14 cellular contexts compared by ENCODE assay signal in the genomic region with DNA sequence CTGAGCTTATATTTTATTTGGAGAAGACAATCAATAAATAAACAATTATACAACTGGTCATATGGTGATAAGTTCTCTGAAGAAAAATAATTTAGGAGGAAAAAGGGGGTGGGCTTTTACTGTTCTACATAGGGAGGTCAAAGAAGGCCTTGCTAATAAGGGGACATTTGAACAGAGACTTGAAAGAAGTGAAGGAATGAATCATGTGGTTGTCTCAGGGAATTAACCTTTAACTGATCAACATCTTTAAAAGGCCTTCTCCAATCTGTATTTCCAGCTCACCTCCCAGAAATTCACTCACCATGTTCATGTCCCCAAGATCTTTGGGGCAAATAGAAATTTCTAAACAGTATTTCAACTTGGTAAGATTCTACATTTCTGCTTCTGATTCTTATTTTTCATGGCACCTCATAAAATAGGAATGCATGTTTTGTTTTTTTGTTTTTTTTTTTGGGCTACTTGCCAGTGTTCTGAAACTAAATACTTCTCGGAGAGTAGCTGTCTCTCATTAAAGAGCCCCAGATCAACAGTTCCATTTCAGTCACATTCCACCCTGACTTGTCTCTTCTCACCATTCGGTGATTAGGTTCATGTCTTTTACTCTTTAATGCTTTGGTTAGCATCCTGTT. TPM values are rescaled to one million over a fixed set of nuclear protein-coding genes. Genes with fewer than 3 reads are reported as not detected.
DNase-seq lines count a peak whose midpoint lies in the region; ATAC-seq and TF ChIP-seq lines count a peak whose summit lies in the region.
"Had no signal": no experiment of that assay in that cellular context is flagged by ENCODE, and none has a peak within 500 bp of the region (broad histone marks: within the 10 kb centered on the region; RNA-seq: fewer than 3 reads in every experiment).

No MANE protein-coding gene starts in this region.

- peak overlapping the region in 1 of 10 donors; percentile 8 for H3K4me3 ChIP-seq in heart right ventricle
- H3K4me3 ChIP-seq in mammary epithelial cell (replicated peaks in 1 of 3; ENCODE audit: insufficient read depth in 1 of 3, low read depth in 2 of 3, low read length in 3 of 3), result no peak overlapping the region
- H3K4me3 ChIP-seq in mesodermal cell (ENCODE audit: extremely low read depth, insufficient read depth, low read length, poor library complexity, severe bottlenecking), result no peak overlapping the region
- H3K4me3 ChIP-seq in hepatocyte, result no peak overlapping the region
- H3K4me3 ChIP-seq: stomach had no signal

- H3K36me3 ChIP-seq in heart right ventricle (no peaks in the 10 kb centered on the region), mammary epithelial cell (ENCODE audit: insufficient read depth, low read length) (peaks cover 1% of the 10 kb centered on the region), mesodermal cell (ENCODE audit: control insufficient read depth, insufficient read depth, low read length) (no peaks in the 10 kb centered on the region), hepatocyte (replicated peaks; ENCODE audit: insufficient read depth, low read depth) (no peaks in the 10 kb centered on the region)
- H3K36me3 ChIP-seq: stomach had no signal

- CTCF ChIA-PET in mammary epithelial cell (lab: Charles Lee; ENCODE audit: low non-redundant PET), result interaction anchor here (0.6 kb wide), 1 partner anchor 102 kb away, joined by 3 read pairs; no protein-coding TSS in a partner anchor

- H3K9me3 ChIP-seq in heart right ventricle, result no peaks in the 10 kb centered on the region
- H3K9me3 ChIP-seq in mammary epithelial cell (replicated peaks; ENCODE audit: insufficient read depth, low read length), result no peaks in the 10 kb centered on the region
- H3K9me3 ChIP-seq in mesodermal cell (ENCODE audit: control insufficient read depth, low read length), result no peaks in the 10 kb centered on the region
- H3K9me3 ChIP-seq in hepatocyte (ENCODE audit: low read depth), result no peaks in the 10 kb centered on the region
- H3K9me3 ChIP-seq: stomach had no signal

- no peaks in the 10 kb centered on the region for H4K20me1 ChIP-seq in mammary epithelial cell (ENCODE audit: insufficient read depth, low read length)
- no peaks in the 10 kb centered on the region for H4K20me1 ChIP-seq in hepatocyte (ENCODE audit: insufficient read depth, poor library complexity, severe bottlenecking)

- H3K9ac ChIP-seq in mammary epithelial cell (ENCODE audit: insufficient read depth, low read length), result no peak overlapping the region

- DNase-seq in heart right ventricle (no peak), Right ventricle myocardium inferior (ENCODE audit: missing footprints) (no peak), mammary epithelial cell (no peak), hepatocyte (ENCODE audit: low spot score) (no peak)
- no peak for DNase-seq in activated CD4-positive, alpha-beta T cell treated with anti-CD3 and anti-CD28 coated beads, Interleukin-2, amount 50 U/mL, for 1 hour
- DNase-seq: activated CD8-positive, alpha-beta memory T cell treated with anti-CD3 and anti-CD28 coated beads for 24 hours; GOT3; NCI-H1694; small intestine; stomach had no signal

- H2AFZ ChIP-seq in mammary epithelial cell (ENCODE audit: low read depth, low read length) (no peak overlapping the region), hepatocyte (no peak overlapping the region)

- intact Hi-C loops in heart right ventricle (cut with DNase I) (loop anchor here in 1 of 10 donors (10.0 kb wide), 1 partner anchor 63 kb away; no protein-coding TSS in a partner anchor), Right ventricle myocardium inferior (cut with DNase I) (no loop called here), mammary epithelial cell (cut with micrococcal nuclease) (no loop called here)

- peaks cover 3% of the 10 kb centered on the region for H3K79me2 ChIP-seq in mammary epithelial cell (ENCODE audit: insufficient read depth, low read length)
- no peaks in the 10 kb centered on the region for H3K79me2 ChIP-seq in hepatocyte

- 5 to 6% methylated on average over 2 of the region's 2 CpGs for WGBS in heart right ventricle, 2 donors
- 9% methylated on average over 1 of the region's 2 CpGs for WGBS in mammary epithelial cell (ENCODE audit: low coverage, missing lambda C conversion rate)
- 61 to 65% methylated on average over 2 of the region's 2 CpGs for WGBS in mesodermal cell (ENCODE audit: insufficient coverage in 2 of 2), 2 experiments
- WGBS in hepatocyte (ENCODE audit: low lambda C conversion rate, missing lambda C conversion rate), result 55% methylated on average over 2 of the region's 2 CpGs

- ATAC-seq in heart right ventricle (peak in 4 of 8 donors; percentile 23 to 52 (median 36)), Right ventricle myocardium inferior (no peak), GM21423 (IDR thresholded peaks at IDR 0.05; ENCODE audit: unreplicated experiment) (no peak), GM18870 (IDR thresholded peaks at IDR 0.05; ENCODE audit: unreplicated experiment) (no peak)

- H3K4me2 ChIP-seq in mammary epithelial cell (ENCODE audit: insufficient read depth, low read depth, low read length) (peak overlapping the region; percentile 28), hepatocyte (no peak overlapping the region)

- BruUV-seq in mammary epithelial cell (replicated peaks; lab: Mats Ljungman, UMichigan), result no TSS peak

- TF ChIP-seq CTCF in heart right ventricle (IDR thresholded peaks at IDR 0.05) (no peak), mammary epithelial cell (conservative IDR thresholded peaks at IDR 0.05 in 1 of 2, IDR thresholded peaks at IDR 0.05 in 1 of 2; ENCODE audit: extremely low read depth in 1 of 2, insufficient read depth in 1 of 2, low read depth in 1 of 2, low read length in 2 of 2) (no peak), hepatocyte (IDR thresholded peaks at IDR 0.05; ENCODE audit: poor library complexity) (no peak)

- H3K9me2 ChIP-seq in hepatocyte (replicated peaks; ENCODE audit: insufficient read depth), result no peaks in the 10 kb centered on the region

- H3K27ac ChIP-seq in heart right ventricle, result peak overlapping the region in 8 of 10 donors; percentile 12 to 64 (median 48)
- H3K27ac ChIP-seq in mammary epithelial cell (ENCODE audit: insufficient read depth, low read depth, low read length), result no peak overlapping the region
- peak overlapping the region; percentile 65 for H3K27ac ChIP-seq in mesodermal cell (ENCODE audit: low read depth, low read length, severe bottlenecking)
- H3K27ac ChIP-seq in hepatocyte, result no peak overlapping the region
- H3K27ac ChIP-seq: HL-60 had no signal

- in situ Hi-C loops in mammary epithelial cell (cut with MboI; ENCODE audit: low sequenced_read_pairs in 2 of 2), result no loop called here

- dilution Hi-C loops in mammary epithelial cell (cut with HindIII; ENCODE audit: low sequenced_read_pairs), result no loop called here

- H3K4me1 ChIP-seq in heart right ventricle (peaks cover 11 to 84% (median 48%) of the 10 kb centered on the region in 9 donors), mammary epithelial cell (ENCODE audit: insufficient read depth, low read length) (peaks cover 15% of the 10 kb centered on the region), mesodermal cell (ENCODE audit: control insufficient read depth, insufficient read depth, low read length, poor library complexity, severe bottlenecking) (peaks cover 9% of the 10 kb centered on the region), hepatocyte (ENCODE audit: insufficient read depth) (no peaks in the 10 kb centered on the region)

- H3K27me3 ChIP-seq in heart right ventricle (no peaks in the 10 kb centered on the region), mammary epithelial cell (ENCODE audit: insufficient read depth, low read length) (no peaks in the 10 kb centered on the region), hepatocyte (no peaks in the 10 kb centered on the region)
- H3K27me3 ChIP-seq: stomach had no signal

RNA-seq across cellular contexts. Expression of a gene that starts 19.2 kb away (rescaled TPM):
- total RNA-seq in heart right ventricle, result 10 to 100 TPM in 7 of 10 donors, 1 to 10 TPM in 3; 5.0 to 28.7 (median 12.1) TPM
- 10 to 100 TPM; 10.6 to 45.1 TPM for polyA plus RNA-seq in heart right ventricle
- total RNA-seq in Right ventricle myocardium inferior, result 14.8 TPM
- 10 to 100 TPM in 1 of 2 donors, 1 to 10 TPM in 1; 7.9 to 17.2 TPM for total RNA-seq in mammary epithelial cell
- 2.9 TPM for polyA plus RNA-seq in mammary epithelial cell
- 1.0 TPM for polyA minus RNA-seq in mammary epithelial cell
- 33.2 TPM for polyA plus RNA-seq in mesodermal cell (2013, experiment 1 of 2)
- polyA plus RNA-seq in mesodermal cell (2013, experiment 2 of 2), result 38.1 TPM
- total RNA-seq in hepatocyte, result 22.8 and 25.4 TPM in 2 replicates
- polyA plus RNA-seq in hepatocyte, result 7.2 and 8.2 TPM in 2 replicates

Comparison
In these comparisons a context has a peak if more than half of its experiments do, and no peak if none do; other contexts are left out.
1. H3K27ac ChIP-seq: peak in heart right ventricle (8 of 10) and mesodermal cell (single experiment); none in mammary epithelial cell (single experiment) and hepatocyte (single experiment).